In genomic region chr10:61957806-61958205, GRCh38 we compare ENCODE assay signal across 18 cellular contexts.
"Had no signal": no experiment of that assay in that cellular context is flagged by ENCODE, and none has a peak within 500 bp of the region (broad histone marks: within the 10 kb centered on the region; RNA-seq: fewer than 3 reads in every experiment).

No MANE protein-coding gene starts in this region.

- ATAC-seq: foreskin keratinocyte; mucosa of descending colon; naive thymus-derived CD8-positive, alpha-beta T cell; pancreas; T-cell had no signal

- H3K4me3 Mint-ChIP-seq: brain; central memory CD8-positive, alpha-beta T cell; naive thymus-derived CD8-positive, alpha-beta T cell; T-cell had no signal

- H3K27me3 Mint-ChIP-seq: brain; central memory CD8-positive, alpha-beta T cell; naive thymus-derived CD8-positive, alpha-beta T cell; T-cell had no signal

- FAIRE-seq: pancreas had no signal

- H3K27me3 ChIP-seq: foreskin keratinocyte, pancreas, tibial nerve, uterus had no signal

- H3K9me3 Mint-ChIP-seq: brain; central memory CD8-positive, alpha-beta T cell; naive thymus-derived CD8-positive, alpha-beta T cell; T-cell had no signal

- H3K27ac ChIP-seq: foreskin keratinocyte, left ventricle myocardium inferior, pancreas, tibial nerve, uterus had no signal

- DNase-seq: activated CD4-positive, alpha-beta T cell treated with anti-CD3 and anti-CD28 coated beads, Interleukin-2, amount 50 U/mL, for 48 hours; activated CD4-positive, CD25-positive, alpha-beta regulatory T cell treated with anti-CD3 and anti-CD28 coated beads, Interleukin-2, amount 50 U/mL, for 72 hours; activated CD8-positive, alpha-beta memory T cell treated with anti-CD3 and anti-CD28 coated beads, Interleukin-2, amount 50 U/mL, for 4 hours; amygdala; cortex of kidney; effector CD8-positive, alpha-beta T cell; foreskin keratinocyte; left ventricle myocardium inferior; mucosa of descending colon; naive thymus-derived CD8-positive, alpha-beta T cell; pancreas; stimulated activated CD4-positive, alpha-beta T cell treated with anti-CD3 and anti-CD28 coated beads, Interleukin-1b, Interleukin-23, amount 100 ng/mL, for 48 hours; T-cell; T-helper 9 cell; uterus had no signal

- H3K4me1 ChIP-seq: foreskin keratinocyte, left ventricle myocardium inferior, pancreas, tibial nerve, uterus had no signal

- H3K4me3 ChIP-seq: left ventricle myocardium inferior, mucosa of descending colon, pancreas, tibial nerve, uterus had no signal
